Comparison of ENCODE assay signal across 1 cellular context in genomic region chr1:57061369-57061768, GRCh38.
TF ChIP-seq lines count a peak whose summit lies in the region.

No MANE protein-coding gene starts in this region.

TF ChIP-seq in K562, 482 proteins besides CTCF, POLR2A, EP300 and RAD21 (continued from another document):
- no peak for TF ChIP-seq NKRF (IDR thresholded peaks at IDR 0.05; ENCODE audit: borderline replicate concordance)
- no peak for TF ChIP-seq ZNF717 (CRISPR knock-in tag; IDR thresholded peaks at IDR 0.05)
- TF ChIP-seq JUNB (CRISPR knock-in tag; conservative IDR thresholded peaks at IDR 0.05), result no peak
- TF ChIP-seq RBM17 (IDR thresholded peaks at IDR 0.05; ENCODE audit: borderline replicate concordance, low read depth, low read length), result no peak
- no peak for TF ChIP-seq CHD1 (IDR thresholded peaks at IDR 0.05; ENCODE audit: low read length)
- TF ChIP-seq TEAD1 (CRISPR knock-in tag; IDR thresholded peaks at IDR 0.05), result no peak
- no peak for TF ChIP-seq RNF219 (CRISPR knock-in tag; IDR thresholded peaks at IDR 0.05)
- no peak for TF ChIP-seq SLC30A9 (CRISPR knock-in tag; IDR thresholded peaks at IDR 0.05)
